ENCODE assay signal across 19 cellular contexts in the genomic region with DNA sequence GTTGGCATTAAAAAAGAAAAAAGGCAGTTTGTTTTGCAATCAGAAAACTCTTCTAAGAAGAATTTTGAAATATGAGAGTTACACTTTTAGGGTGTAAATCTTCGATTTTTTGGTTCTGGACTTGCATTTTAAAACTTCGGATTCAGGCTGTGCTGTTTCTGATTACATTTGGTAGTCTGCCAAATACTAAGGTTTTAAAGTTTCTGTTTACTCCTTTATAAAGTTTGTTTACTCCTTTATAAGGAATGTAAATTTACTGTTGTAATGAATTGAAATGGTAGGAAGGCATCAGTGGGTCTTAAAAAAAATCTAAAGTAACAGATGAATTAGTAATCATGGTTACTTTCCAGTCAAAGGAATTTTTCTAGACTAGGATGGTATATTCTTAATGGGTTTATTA.
"Had no signal": no experiment of that assay in that cellular context is flagged by ENCODE, and none has a peak within 500 bp of the region (broad histone marks: within the 10 kb centered on the region; RNA-seq: fewer than 3 reads in every experiment).

No MANE protein-coding gene starts in this region.

- H3K27me3 Mint-ChIP-seq: activated CD4-positive, alpha-beta T cell treated with anti-CD3 and anti-CD28 coated beads, Interleukin-2, amount 10 ng/mL, durations not matched to agents 7 days and 5 days; dendritic cell treated with granulocyte-macrophage colony-stimulating factor and Interleukin-4, amounts not matched to agents 40 ng/mL and 50 ng/mL, for 4 days; stimulated activated naive CD8-positive, alpha-beta T cell treated with anti-CD3 and anti-CD28 coated beads, Interleukin-15, Interleukin-2, amounts not matched to agents 100 ng/mL and 50 ng/mL, for 24 hours had no signal

- H3K9me3 Mint-ChIP-seq: activated CD4-positive, alpha-beta T cell treated with anti-CD3 and anti-CD28 coated beads, Interleukin-2, amount 10 ng/mL, durations not matched to agents 7 days and 5 days; activated T-cell treated with anti-CD3 and anti-CD28 coated beads, Interleukin-2, amount 50 U/mL, for 4 hours; dendritic cell treated with granulocyte-macrophage colony-stimulating factor and Interleukin-4, amounts not matched to agents 40 ng/mL and 50 ng/mL, for 4 days; stimulated activated naive CD8-positive, alpha-beta T cell treated with anti-CD3 and anti-CD28 coated beads, Interleukin-15, Interleukin-2, amounts not matched to agents 100 ng/mL and 50 ng/mL, for 24 hours had no signal

- H3K4me3 Mint-ChIP-seq: activated CD4-positive, alpha-beta T cell treated with anti-CD3 and anti-CD28 coated beads, Interleukin-2, amount 10 ng/mL, durations not matched to agents 7 days and 5 days; activated CD8-positive, alpha-beta T cell treated with anti-CD3 and anti-CD28 coated beads, Interleukin-2, amount 10 ng/mL, durations not matched to agents 7 days and 5 days; activated T-cell treated with anti-CD3 and anti-CD28 coated beads, Interleukin-2, amount 50 U/mL, for 4 hours; dendritic cell treated with granulocyte-macrophage colony-stimulating factor and Interleukin-4, amounts not matched to agents 40 ng/mL and 50 ng/mL, for 4 days; stimulated activated naive CD8-positive, alpha-beta T cell treated with anti-CD3 and anti-CD28 coated beads, Interleukin-15, Interleukin-2, amounts not matched to agents 100 ng/mL and 50 ng/mL, for 24 hours had no signal

- H3K4me3 ChIP-seq: adrenal gland, esophagus squamous epithelium, lung, suprapubic skin, vagina had no signal

- H3K36me3 ChIP-seq: adrenal gland, suprapubic skin, vagina had no signal

- DNase-seq: activated CD4-positive, alpha-beta T cell treated with anti-CD3 and anti-CD28 coated beads, Interleukin-2, amount 10 ng/mL, durations not matched to agents 7 days and 5 days; activated CD8-positive, alpha-beta T cell treated with anti-CD3 and anti-CD28 coated beads, Interleukin-2, amount 10 ng/mL, durations not matched to agents 7 days and 5 days; activated effector memory CD4-positive, alpha-beta T cell treated with anti-CD3 and anti-CD28 coated beads, Interleukin-2, amount 50 U/mL, for 16 hours; activated naive CD4-positive, alpha-beta T cell treated with anti-CD3 and anti-CD28 coated beads, Interleukin-2, amount 50 U/mL, for 16 hours; activated T-cell treated with anti-CD3 and anti-CD28 coated beads, Interleukin-2, amount 50 U/mL, for 4 hours; adrenal gland; cerebellar nuclear complex; effector memory CD4-positive, alpha-beta T cell; esophagus squamous epithelium; foreskin melanocyte; hypothalamus; trophoblast cell had no signal

- H3K9me3 ChIP-seq: adrenal gland, esophagus squamous epithelium, suprapubic skin, vagina had no signal

- H3K27ac Mint-ChIP-seq: activated CD4-positive, alpha-beta T cell treated with anti-CD3 and anti-CD28 coated beads, Interleukin-2, amount 10 ng/mL, durations not matched to agents 7 days and 5 days; activated CD8-positive, alpha-beta T cell treated with anti-CD3 and anti-CD28 coated beads, Interleukin-2, amount 10 ng/mL, durations not matched to agents 7 days and 5 days; dendritic cell treated with granulocyte-macrophage colony-stimulating factor and Interleukin-4, amounts not matched to agents 40 ng/mL and 50 ng/mL, for 4 days; stimulated activated naive CD8-positive, alpha-beta T cell treated with anti-CD3 and anti-CD28 coated beads, Interleukin-15, Interleukin-2, amounts not matched to agents 100 ng/mL and 50 ng/mL, for 24 hours had no signal

- FAIRE-seq: bronchial epithelial cell, keratinocyte had no signal

- H3K27ac ChIP-seq: adrenal gland, esophagus squamous epithelium, suprapubic skin, vagina had no signal

- H3K27me3 ChIP-seq: adrenal gland, esophagus squamous epithelium, suprapubic skin, vagina had no signal
